ENCODE assay signal across 20 cellular contexts in the genomic region with DNA sequence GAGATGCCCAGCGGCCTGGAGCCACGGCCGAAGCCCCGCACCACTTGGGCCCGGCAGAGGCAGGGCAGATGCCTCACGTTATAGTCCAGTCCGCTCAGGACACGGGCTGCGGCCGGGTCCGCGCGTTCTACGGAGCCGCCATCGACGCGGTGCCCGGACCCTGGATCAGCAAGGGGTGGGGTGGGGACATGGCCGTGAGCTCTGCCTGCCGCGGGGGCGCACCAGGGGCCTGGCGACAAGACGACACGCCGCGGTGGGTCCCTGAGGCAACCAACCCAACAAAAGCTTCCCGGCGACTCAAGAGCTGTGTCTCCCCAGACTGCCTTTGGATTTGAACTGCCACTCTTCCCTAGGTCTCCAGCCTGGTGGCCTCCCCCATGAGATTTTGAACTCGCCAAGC.
"Had no signal": no experiment of that assay in that cellular context is flagged by ENCODE, and none has a peak within 500 bp of the region (broad histone marks: within the 10 kb centered on the region; RNA-seq: fewer than 3 reads in every experiment).

No MANE protein-coding gene starts in this region.

- H3K4me1 ChIP-seq: left lung, neural progenitor cell, prostate gland, right atrium auricular region, sigmoid colon, transverse colon had no signal

- ATAC-seq: left cardiac atrium; left lung; naive thymus-derived CD4-positive, alpha-beta T cell; stimulated activated effector memory CD8-positive, alpha-beta T cell treated with anti-CD3 and anti-CD28 coated beads, Interleukin-12 subunit alpha, Interleukin-12 subunit beta, amount 100 ng/mL, for 72 hours had no signal

- H3K9me3 Mint-ChIP-seq: neural progenitor cell had no signal

- H3K27ac Mint-ChIP-seq: naive thymus-derived CD4-positive, alpha-beta T cell; nephron; neural progenitor cell; stimulated activated effector memory CD8-positive, alpha-beta T cell treated with anti-CD3 and anti-CD28 coated beads, Interleukin-12 subunit alpha, Interleukin-12 subunit beta, amount 100 ng/mL, for 72 hours; stimulated activated naive CD8-positive, alpha-beta T cell treated with anti-CD3 and anti-CD28 coated beads, Interleukin-15, Interleukin-2, amounts not matched to agents 100 ng/mL and 50 ng/mL, for 24 hours had no signal

- DNase-seq: cerebellar nuclear complex; cortex of kidney; effector CD4-positive, alpha-beta T cell; hypothalamus; left cardiac atrium; mesendoderm; midbrain; naive thymus-derived CD4-positive, alpha-beta T cell; nucleus accumbens; sigmoid colon; stimulated activated CD4-positive, alpha-beta T cell treated with anti-CD3 and anti-CD28 coated beads, Interleukin-2, amount 100 ng/mL, for 24 hours; stimulated activated CD4-positive, alpha-beta T cell treated with anti-CD3 and anti-CD28 coated beads, Interleukin-4, amount 100 ng/mL, for 24 hours; transverse colon had no signal

- H3K27ac ChIP-seq: left lung, neural progenitor cell, prostate gland, right atrium auricular region, sigmoid colon, transverse colon had no signal

- H3K27me3 ChIP-seq: left lung, neural progenitor cell, right atrium auricular region, sigmoid colon, transverse colon had no signal

- H3K4me1 Mint-ChIP-seq: naive thymus-derived CD4-positive, alpha-beta T cell; nephron; neural progenitor cell; stimulated activated effector memory CD8-positive, alpha-beta T cell treated with anti-CD3 and anti-CD28 coated beads, Interleukin-12 subunit alpha, Interleukin-12 subunit beta, amount 100 ng/mL, for 72 hours had no signal

- H3K36me3 Mint-ChIP-seq: naive thymus-derived CD4-positive, alpha-beta T cell; neural progenitor cell; stimulated activated effector memory CD8-positive, alpha-beta T cell treated with anti-CD3 and anti-CD28 coated beads, Interleukin-12 subunit alpha, Interleukin-12 subunit beta, amount 100 ng/mL, for 72 hours had no signal

- H3K9me3 ChIP-seq: prostate gland, right atrium auricular region, sigmoid colon, transverse colon had no signal

- H3K4me3 ChIP-seq: left lung, neural progenitor cell, prostate gland, right atrium auricular region, sigmoid colon, transverse colon had no signal

- H3K36me3 ChIP-seq: left lung, neural progenitor cell, prostate gland, right atrium auricular region, sigmoid colon, transverse colon had no signal

- H3K4me3 Mint-ChIP-seq: naive thymus-derived CD4-positive, alpha-beta T cell; nephron; neural progenitor cell; stimulated activated effector memory CD8-positive, alpha-beta T cell treated with anti-CD3 and anti-CD28 coated beads, Interleukin-12 subunit alpha, Interleukin-12 subunit beta, amount 100 ng/mL, for 72 hours; stimulated activated naive CD8-positive, alpha-beta T cell treated with anti-CD3 and anti-CD28 coated beads, Interleukin-15, Interleukin-2, amounts not matched to agents 100 ng/mL and 50 ng/mL, for 24 hours had no signal

- H3K27me3 Mint-ChIP-seq: stimulated activated naive CD8-positive, alpha-beta T cell treated with anti-CD3 and anti-CD28 coated beads, Interleukin-15, Interleukin-2, amounts not matched to agents 100 ng/mL and 50 ng/mL, for 24 hours had no signal
